8 cellular contexts compared by ENCODE assay signal in genomic region chr14:60349663-60350365, GRCh38.
DNase-seq lines count a peak whose midpoint lies in the region; ATAC-seq and TF ChIP-seq lines count a peak whose summit lies in the region.

No MANE protein-coding gene starts in this region.

- no peaks in the 10 kb centered on the region for H3K36me3 ChIP-seq in skeletal muscle satellite cell (ENCODE audit: insufficient read depth, low read length)

- H3K36me3 Mint-ChIP-seq in activated T-helper 1 cell treated with anti-CD3 and anti-CD28 coated beads, Interleukin-12 subunit alpha, Interleukin-12 subunit beta, Interleukin-2, Interleukin-4 antibody, amounts not matched to agents 30 ng/mL and 10 ng/mL and 1 ng/mL, durations not matched to agents 14 hours and 24 hours and 36 hours (ENCODE audit: low read depth): no peaks in the 10 kb centered on the region

- no peaks in the 10 kb centered on the region for H3K4me1 ChIP-seq in skeletal muscle satellite cell (ENCODE audit: control insufficient read depth, insufficient read depth, low read length)

- H3K9me3 Mint-ChIP-seq in activated T-helper 1 cell treated with anti-CD3 and anti-CD28 coated beads, Interleukin-12 subunit alpha, Interleukin-12 subunit beta, Interleukin-2, Interleukin-4 antibody, amounts not matched to agents 30 ng/mL and 10 ng/mL and 1 ng/mL, durations not matched to agents 14 hours and 24 hours and 36 hours: no peaks in the 10 kb centered on the region

- H3K27me3 ChIP-seq in skeletal muscle satellite cell (ENCODE audit: control insufficient read depth, insufficient read depth, low read length): no peaks in the 10 kb centered on the region

- intact Hi-C loops in activated T-helper 1 cell treated with anti-CD3 and anti-CD28 coated beads, Interleukin-12 subunit alpha, Interleukin-12 subunit beta, Interleukin-2, Interleukin-4 antibody, amounts not matched to agents 30 ng/mL and 10 ng/mL and 1 ng/mL, durations not matched to agents 14 hours and 24 hours and 36 hours (cut with micrococcal nuclease): loop anchor here (1.0 to 10.0 kb wide), 3 partner anchors 212 to 902 kb away; no protein-coding TSS in a partner anchor

- H3K27ac Mint-ChIP-seq in activated T-helper 1 cell treated with anti-CD3 and anti-CD28 coated beads, Interleukin-12 subunit alpha, Interleukin-12 subunit beta, Interleukin-2, Interleukin-4 antibody, amounts not matched to agents 30 ng/mL and 10 ng/mL and 1 ng/mL, durations not matched to agents 14 hours and 24 hours and 36 hours: no peak overlapping the region

- H3K9me3 ChIP-seq in skeletal muscle satellite cell (replicated peaks; ENCODE audit: low read length): no peaks in the 10 kb centered on the region

- peak; percentile 74 for ATAC-seq in HG02885 (IDR thresholded peaks at IDR 0.05; ENCODE audit: poor library complexity, unreplicated experiment)

- peak; percentile 1 for DNase-seq in AG04449 (ENCODE audit: low read depth, low spot score)
- DNase-seq in GM04504 (ENCODE audit: low read depth): peak; percentile 15
- peak; percentile 55 for DNase-seq in NCI-H2171 treated with DMSO at 0.1 percent for 48 hours (lab: John Stamatoyannopoulos, UW)
- DNase-seq in amniotic stem cell (lab: John Stamatoyannopoulos, UW): peak; percentile 28
- peak; percentile 24 for DNase-seq in hepatic stellate cell (ENCODE audit: low spot score)
- no peak for DNase-seq in activated T-helper 1 cell treated with anti-CD3 and anti-CD28 coated beads, Interleukin-12 subunit alpha, Interleukin-12 subunit beta, Interleukin-2, Interleukin-4 antibody, amounts not matched to agents 30 ng/mL and 10 ng/mL and 1 ng/mL, durations not matched to agents 14 hours and 24 hours and 36 hours (ENCODE audit: low spot score)

- H3K27me3 Mint-ChIP-seq in activated T-helper 1 cell treated with anti-CD3 and anti-CD28 coated beads, Interleukin-12 subunit alpha, Interleukin-12 subunit beta, Interleukin-2, Interleukin-4 antibody, amounts not matched to agents 30 ng/mL and 10 ng/mL and 1 ng/mL, durations not matched to agents 14 hours and 24 hours and 36 hours (ENCODE audit: insufficient read depth): peaks cover 23% of the 10 kb centered on the region

- H3K4me1 Mint-ChIP-seq in activated T-helper 1 cell treated with anti-CD3 and anti-CD28 coated beads, Interleukin-12 subunit alpha, Interleukin-12 subunit beta, Interleukin-2, Interleukin-4 antibody, amounts not matched to agents 30 ng/mL and 10 ng/mL and 1 ng/mL, durations not matched to agents 14 hours and 24 hours and 36 hours (ENCODE audit: low read depth): no peaks in the 10 kb centered on the region

- H3K4me2 ChIP-seq in skeletal muscle satellite cell (ENCODE audit: low read length): peak overlapping the region; percentile 19

- CTCF ChIA-PET in AG04449 (lab: Yijun Ruan, JAX): interaction anchor here (0.6 to 7.5 kb wide), 33 partner anchors 11 to 947 kb away, joined by 3 to 162 read pairs (median 3); partner anchors contain the start of gene TMEM30B

- no peak overlapping the region for H3K9ac ChIP-seq in skeletal muscle satellite cell (ENCODE audit: low read depth, low read length)

- POLR2A ChIA-PET in AG04449 (lab: Yijun Ruan, JAX): no interaction called here

- TF ChIP-seq CTCF in AG04449 (IDR thresholded peaks at IDR 0.05; ENCODE audit: insufficient read depth, low read length, missing control alignments): peak; percentile 34

- H3K4me3 Mint-ChIP-seq in activated T-helper 1 cell treated with anti-CD3 and anti-CD28 coated beads, Interleukin-12 subunit alpha, Interleukin-12 subunit beta, Interleukin-2, Interleukin-4 antibody, amounts not matched to agents 30 ng/mL and 10 ng/mL and 1 ng/mL, durations not matched to agents 14 hours and 24 hours and 36 hours: no peak overlapping the region

- H3K4me3 ChIP-seq in AG04449 (ENCODE audit: low read depth, low read length) (no peak overlapping the region), skeletal muscle satellite cell (ENCODE audit: low read length) (no peak overlapping the region)
